8 cellular contexts compared by ENCODE assay signal in genomic region chrX:63686878-63687714, GRCh38.
DNase-seq lines count a peak whose midpoint lies in the region; ATAC-seq and TF ChIP-seq lines count a peak whose summit lies in the region.

No MANE protein-coding gene starts in this region.

- H3K4me3 ChIP-seq in Loucy (ENCODE audit: low read length, poor library complexity, severe bottlenecking) (no peak overlapping the region), fibroblast of villous mesenchyme (ENCODE audit: low read depth, low read length) (no peak overlapping the region), retinal pigment epithelial cell (ENCODE audit: low read length) (no peak overlapping the region)

- peak; percentile 87 for ATAC-seq in GM21529 (IDR thresholded peaks at IDR 0.05; ENCODE audit: unreplicated experiment)

- H3K27me3 ChIP-seq in Loucy (ENCODE audit: insufficient read depth, low read length, poor library complexity, severe bottlenecking), result no peaks in the 10 kb centered on the region

- no peaks in the 10 kb centered on the region for H3K36me3 ChIP-seq in Loucy (ENCODE audit: insufficient read depth, low read length)

- no peak overlapping the region for H2AFZ ChIP-seq in Loucy (ENCODE audit: low read length)

- H3K79me2 ChIP-seq in Loucy (ENCODE audit: insufficient read depth, low read length), result no peaks in the 10 kb centered on the region

- DNase-seq in NCI-H2107 treated with DMSO at 0.1 percent for 48 hours (lab: John Stamatoyannopoulos, UW; ENCODE audit: unreplicated experiment) (peak; percentile 26), NCI-H2107 (lab: John Stamatoyannopoulos, UW) (no peak), UCSD-AML1 (lab: John Stamatoyannopoulos, UW; ENCODE audit: unreplicated experiment) (peak; percentile 7), fibroblast of villous mesenchyme (ENCODE audit: low read depth) (peak; percentile 38), retinal pigment epithelial cell (ENCODE audit: low read depth) (peak; percentile 2)
- no peak for DNase-seq in stimulated activated CD4-positive, alpha-beta T cell treated with anti-CD3 and anti-CD28 coated beads, Interleukin-2, amount 100 ng/mL, for 24 hours

- H3K9ac ChIP-seq in Loucy (ENCODE audit: low read depth, low read length, poor library complexity, severe bottlenecking), result no peak overlapping the region

- no peaks in the 10 kb centered on the region for H3K9me2 ChIP-seq in Loucy (replicated peaks; ENCODE audit: low read depth, low read length)

- no peaks in the 10 kb centered on the region for H3K4me1 ChIP-seq in Loucy (ENCODE audit: insufficient read depth, low read length, poor library complexity, severe bottlenecking)

- H4K20me1 ChIP-seq in Loucy (ENCODE audit: insufficient read depth, low read length, poor library complexity, severe bottlenecking), result no peaks in the 10 kb centered on the region

- H3F3A ChIP-seq in Loucy (ENCODE audit: low read depth), result no peaks in the 10 kb centered on the region

- no peaks in the 10 kb centered on the region; the same call in 1 of the 2 replicates for H3K9me3 ChIP-seq in Loucy (ENCODE audit: insufficient read depth, low read depth, low read length)

- TF ChIP-seq CTCF in Loucy (conservative IDR thresholded peaks at IDR 0.05; ENCODE audit: low read length) (peak; percentile 68), fibroblast of villous mesenchyme (IDR thresholded peaks at IDR 0.05; ENCODE audit: insufficient read depth, low read depth, low read length) (peak; percentile 71), retinal pigment epithelial cell (conservative IDR thresholded peaks at IDR 0.05; ENCODE audit: low read depth, low read length) (peak; percentile 73)

- no peak overlapping the region for H3K4me2 ChIP-seq in Loucy (ENCODE audit: low read depth, low read length, poor library complexity, severe bottlenecking)

Comparison
In these comparisons a context has a peak if more than half of its experiments do, and no peak if none do; other contexts are left out.
1. DNase-seq: peak in NCI-H2107 treated with DMSO at 0.1 percent for 48 hours (single experiment), UCSD-AML1 (single experiment), fibroblast of villous mesenchyme (single experiment) and retinal pigment epithelial cell (single experiment); none in NCI-H2107 (single experiment) and stimulated activated CD4-positive, alpha-beta T cell treated with anti-CD3 and anti-CD28 coated beads, Interleukin-2, amount 100 ng/mL, for 24 hours (0 of 2).
2. Peak in every context shown above with its lines, with median percentiles within 50 percentile points of each other: CTCF ChIP-seq.